In the genomic region with DNA sequence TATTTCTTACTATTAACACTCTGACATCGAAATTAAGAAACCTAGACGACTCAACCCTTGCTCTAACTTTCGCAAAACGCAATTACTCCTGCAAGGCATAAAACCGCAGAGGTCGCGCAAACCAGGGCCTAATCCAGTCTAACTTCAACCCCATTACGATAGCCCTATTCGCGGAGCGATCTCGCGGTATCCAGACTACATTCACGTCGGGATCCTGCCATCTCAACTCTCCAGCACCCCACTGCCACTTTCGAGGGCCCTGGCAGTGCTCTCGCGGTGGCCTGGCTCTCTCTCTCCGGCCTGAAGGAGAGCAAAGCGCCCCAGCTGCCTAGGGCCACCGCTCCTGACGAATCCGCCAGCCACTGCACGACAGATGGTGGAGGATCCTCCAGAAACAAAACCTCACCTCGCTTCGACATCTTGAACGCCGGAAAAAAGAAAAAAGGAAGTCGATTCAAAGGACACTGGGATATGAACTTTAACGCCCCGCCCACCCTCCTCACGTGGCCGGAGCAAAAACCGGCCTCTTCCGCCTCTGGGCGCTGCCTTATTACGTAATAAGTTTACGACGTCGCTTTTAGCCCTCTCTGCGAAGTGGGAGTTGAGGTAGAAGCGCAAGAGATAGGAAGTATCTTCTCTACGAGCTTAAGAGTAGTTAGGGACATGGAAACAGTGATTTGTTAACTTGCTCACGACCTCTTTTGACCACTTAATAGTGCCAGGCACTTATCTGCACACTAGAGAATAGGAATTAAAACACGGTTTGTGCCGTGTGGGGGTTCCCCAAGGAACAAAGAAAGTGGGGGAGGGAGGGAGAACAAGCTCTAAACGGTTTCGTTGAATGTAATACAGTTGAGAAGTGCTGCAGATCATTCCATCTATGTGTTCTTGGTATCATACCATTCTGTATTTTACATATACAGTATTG, we compare ENCODE assay signal across 8 cellular contexts. TPM values are rescaled to one million over a fixed set of nuclear protein-coding genes. Genes with fewer than 3 reads are reported as not detected.
DNase-seq lines count a peak whose midpoint lies in the region; ATAC-seq, FAIRE-seq and TF ChIP-seq lines count a peak whose summit lies in the region.

A gene (minus strand): TSS at position 430 of the 928 bp plus-strand sequence. CDS start 11 bp downstream, at position 419.

- FAIRE-seq in small intestine (lab: Jason Lieb, UNC) = no peak

- intact Hi-C loops in A673 (cut with micrococcal nuclease; ENCODE audit: unreplicated experiment) = no loop called here
- intact Hi-C loops in breast epithelium (cut with DNase I; ENCODE audit: low total_unique reads) = no loop called here

- TF ChIP-seq CTCF in A673 (conservative IDR thresholded peaks at IDR 0.05; ENCODE audit: low read depth, low read length) (no peak), WERI-Rb-1 (IDR thresholded peaks at IDR 0.05; ENCODE audit: low read depth, low read length) (no peak), breast epithelium (IDR thresholded peaks at IDR 0.05) (no peak)

- H3K4me3 ChIP-seq in A673 (ENCODE audit: low read depth, low read length, poor library complexity, severe bottlenecking) = peak within 1 kb of the TSS; percentile 64
- peak within 1 kb of the TSS; percentile 91 for H3K4me3 ChIP-seq in WERI-Rb-1 (ENCODE audit: low read depth, low read length)
- peak within 1 kb of the TSS; percentile 55 to 88 (median 59) for H3K4me3 ChIP-seq in breast epithelium
- H3K4me3 ChIP-seq in small intestine (ENCODE audit: low read depth in 1 of 2, low read length in 2 of 2) = peak within 1 kb of the TSS; percentile 37 to 69

- no peaks in the 10 kb centered on the region for H3K4me1 ChIP-seq in A673 (ENCODE audit: insufficient read depth, low read length, poor library complexity, severe bottlenecking)
- peaks cover 0 to 10% of the 10 kb centered on the region in 2 donors for H3K4me1 ChIP-seq in breast epithelium
- peaks cover 3 to 5% of the 10 kb centered on the region in 2 donors for H3K4me1 ChIP-seq in small intestine (ENCODE audit: control insufficient read depth in 2 of 2, insufficient read depth in 1 of 2, low read depth in 1 of 2, low read length in 1 of 2)

- H3K27me3 ChIP-seq in A673 (replicated peaks; ENCODE audit: insufficient read depth, low read depth, low read length, poor library complexity) (no peaks in the 10 kb centered on the region), WERI-Rb-1 (ENCODE audit: insufficient read depth, low read depth, severe bottlenecking) (no peaks in the 10 kb centered on the region), breast epithelium (no peaks in the 10 kb centered on the region), small intestine (ENCODE audit: control insufficient read depth in 2 of 2, insufficient read depth in 2 of 2, low read length in 2 of 2) (no peaks in the 10 kb centered on the region)

- DNase-seq in A673 (ENCODE audit: low spot score) = peak; percentile 94
- peak; percentile 96 for DNase-seq in NCI-H2227 treated with DMSO at 0.1 percent for 48 hours (lab: John Stamatoyannopoulos, UW)
- peak; percentile 96 for DNase-seq in WERI-Rb-1
- peak; percentile 94 to 95 for DNase-seq in breast epithelium (ENCODE audit: low spot score in 2 of 2)
- peak; percentile 89 for DNase-seq in iPS-NIHi11 (ENCODE audit: low spot score)
- DNase-seq in small intestine = peak; percentile 98

- BruUV-seq in A673 (replicated peaks; lab: Mats Ljungman, UMichigan) = TSS peak; percentile 99

- peak; percentile 72 for TF ChIP-seq POLR2A in breast epithelium (IDR thresholded peaks at IDR 0.05)

- 0% methylated on average over 48 of the region's 48 CpGs for WGBS in small intestine, 3 donors

- H3K27ac ChIP-seq in A673 (ENCODE audit: low read depth, low read length, poor library complexity, severe bottlenecking) = peak within 1 kb of the TSS; percentile 89
- H3K27ac ChIP-seq in WERI-Rb-1 = peak within 1 kb of the TSS; percentile 85
- H3K27ac ChIP-seq in breast epithelium = peak within 1 kb of the TSS; percentile 97 to 99
- H3K27ac ChIP-seq in small intestine (ENCODE audit: low read depth in 1 of 2, low read length in 1 of 2) = peak within 1 kb of the TSS; percentile 92 to 99

- ATAC-seq in GM18870 (IDR thresholded peaks at IDR 0.05; ENCODE audit: unreplicated experiment) = peak; percentile 59
- peak; percentile 81 for ATAC-seq in HG03135 (IDR thresholded peaks at IDR 0.05; ENCODE audit: unreplicated experiment)

- H3K9me3 ChIP-seq in A673 (ENCODE audit: low read depth, low read length, poor library complexity, severe bottlenecking) (no peaks in the 10 kb centered on the region), WERI-Rb-1 (ENCODE audit: severe bottlenecking) (no peaks in the 10 kb centered on the region), breast epithelium (no peaks in the 10 kb centered on the region), small intestine (ENCODE audit: control insufficient read depth, low read depth) (no peaks in the 10 kb centered on the region)

- peaks cover 45% of the 10 kb centered on the region for H3K36me3 ChIP-seq in A673 (ENCODE audit: insufficient read depth, low read length, poor library complexity, severe bottlenecking)
- peaks cover 47% of the 10 kb centered on the region for H3K36me3 ChIP-seq in WERI-Rb-1
- no peaks in the 10 kb centered on the region for H3K36me3 ChIP-seq in breast epithelium
- peaks cover 5 to 19% of the 10 kb centered on the region in 2 donors for H3K36me3 ChIP-seq in small intestine (ENCODE audit: control insufficient read depth in 2 of 2, insufficient read depth in 2 of 2, low read length in 2 of 2)

- POLR2A ChIA-PET in A673 (lab: Charles Lee; ENCODE audit: low non-redundant PET) = interaction anchor here (0.6 to 1.3 kb wide), 4 partner anchors 16 to 152 kb away, joined by 3 to 5 read pairs (median 4); a partner anchor contains a TSS

- CTCF ChIA-PET in A673 (lab: Charles Lee) = no interaction called here

RNA-seq across cellular contexts. Expression of the gene that starts here (rescaled TPM):
- total RNA-seq in A673 (2021) (764 and 879 TPM in 2 replicates), breast epithelium (1,000 to 10,000 TPM; 1,871 to 2,586 (median 2,024) TPM)
- 1,000 to 10,000 TPM; 1,251 to 3,207 (median 2,524) TPM for polyA plus RNA-seq in small intestine

Comparison
In these comparisons a context has a peak if more than half of its experiments do, and no peak if none do; other contexts are left out.
1. Peak in every context shown above with its lines: DNase-seq, ATAC-seq, H3K4me3 ChIP-seq and H3K27ac ChIP-seq.